ENCODE assay signal across 11 cellular contexts in genomic region chrX:31279359-31279758, GRCh38.
DNase-seq lines count a peak whose midpoint lies in the region; ATAC-seq, FAIRE-seq and TF ChIP-seq lines count a peak whose summit lies in the region.
"Had no signal": no experiment of that assay in that cellular context is flagged by ENCODE, and none has a peak within 500 bp of the region (broad histone marks: within the 10 kb centered on the region; RNA-seq: fewer than 3 reads in every experiment).

No MANE protein-coding gene starts in this region.

- no peak overlapping the region for H3K4me3 ChIP-seq in DND-41 (ENCODE audit: low read depth in 1 of 2, low read length in 2 of 2)
- no peak overlapping the region for H3K4me3 ChIP-seq in bronchial epithelial cell (ENCODE audit: low read depth, low read length)
- H3K4me3 ChIP-seq: pancreas had no signal

- H3K9me3 Mint-ChIP-seq in activated CD4-positive, alpha-beta T cell treated with anti-CD3 and anti-CD28 coated beads, Interleukin-2, amount 10 ng/mL, durations not matched to agents 24 days and 14 days, result no peaks in the 10 kb centered on the region

- in situ Hi-C loops in KBM-7 (cut with MboI; ENCODE audit: low pct_unique_long_range_greater_than_20kb, low sequenced_read_pairs), result loop anchor here (25.0 kb wide), 1 partner anchor 242 kb away; no protein-coding TSS in a partner anchor

- no peaks in the 10 kb centered on the region for H3K4me1 Mint-ChIP-seq in activated CD4-positive, alpha-beta T cell treated with anti-CD3 and anti-CD28 coated beads, Interleukin-2, amount 10 ng/mL, durations not matched to agents 24 days and 14 days

- H4K20me1 ChIP-seq in DND-41 (ENCODE audit: insufficient read depth, low read length), result no peaks in the 10 kb centered on the region

- no peaks in the 10 kb centered on the region for H3K36me3 ChIP-seq in DND-41 (ENCODE audit: insufficient read depth, low read length)
- no peaks in the 10 kb centered on the region for H3K36me3 ChIP-seq in bronchial epithelial cell (ENCODE audit: control insufficient read depth, insufficient read depth, low read length)
- H3K36me3 ChIP-seq: pancreas had no signal

- no peak overlapping the region for H2AFZ ChIP-seq in DND-41 (ENCODE audit: low read depth, low read length)

- no peak for ATAC-seq in DND-41 (ENCODE audit: insufficient read depth, low read depth)
- ATAC-seq: pancreas had no signal

- intact Hi-C loops in activated CD4-positive, alpha-beta T cell treated with anti-CD3 and anti-CD28 coated beads, Interleukin-2, amount 10 ng/mL, durations not matched to agents 24 days and 14 days (cut with micrococcal nuclease), result no loop called here

- no peak overlapping the region for H3K27ac ChIP-seq in DND-41 (ENCODE audit: low read length)
- H3K27ac ChIP-seq: pancreas had no signal

- no peak for DNase-seq in DND-41
- DNase-seq in KBM-7, result peak; percentile 21
- peak; percentile 90 for DNase-seq in bronchial epithelial cell (ENCODE audit: low read depth)
- peak; percentile 73 for DNase-seq in myocyte (ENCODE audit: low read depth)
- no peak for DNase-seq in DMS 273 treated with DMSO at 0.1 percent for 48 hours (lab: John Stamatoyannopoulos, UW)
- no peak for DNase-seq in activated CD4-positive, alpha-beta T cell treated with anti-CD3 and anti-CD28 coated beads, Interleukin-2, amount 10 ng/mL, durations not matched to agents 24 days and 14 days
- no peak for DNase-seq in stimulated activated CD4-positive, alpha-beta T cell treated with anti-CD3 and anti-CD28 coated beads, Interleukin-2, amount 100 ng/mL, for 24 hours
- DNase-seq in COLO668 (lab: John Stamatoyannopoulos, UW; ENCODE audit: unreplicated experiment), result no peak
- DNase-seq: GF-D8, NCI-H345, pancreas had no signal

- peak; percentile 12 for TF ChIP-seq CTCF in DND-41 (IDR thresholded peaks at IDR 0.05; ENCODE audit: borderline replicate concordance, extremely low read depth, low read length, poor library complexity, severe bottlenecking)
- peak; percentile 58 for TF ChIP-seq CTCF in bronchial epithelial cell (IDR thresholded peaks at IDR 0.05; ENCODE audit: insufficient read depth, low read length, severe bottlenecking)

- no peaks in the 10 kb centered on the region for H3K4me1 ChIP-seq in DND-41 (ENCODE audit: insufficient read depth, low read length)

- no peak overlapping the region for H3K4me2 ChIP-seq in DND-41 (ENCODE audit: insufficient read depth, low read length)

- FAIRE-seq in bronchial epithelial cell (lab: Jason Lieb, UNC), result peak; percentile 94
- FAIRE-seq: pancreas had no signal

- no peak overlapping the region for H3K9ac ChIP-seq in DND-41 (ENCODE audit: low read depth, low read length)

- no peaks in the 10 kb centered on the region for H3K27me3 Mint-ChIP-seq in activated CD4-positive, alpha-beta T cell treated with anti-CD3 and anti-CD28 coated beads, Interleukin-2, amount 10 ng/mL, durations not matched to agents 24 days and 14 days

- no peaks in the 10 kb centered on the region for H3K36me3 Mint-ChIP-seq in activated CD4-positive, alpha-beta T cell treated with anti-CD3 and anti-CD28 coated beads, Interleukin-2, amount 10 ng/mL, durations not matched to agents 24 days and 14 days (ENCODE audit: low read depth)

- H3K9me3 ChIP-seq in DND-41 (ENCODE audit: insufficient read depth, low read length, severe bottlenecking), result no peaks in the 10 kb centered on the region
- H3K9me3 ChIP-seq: pancreas had no signal

- H3K27ac Mint-ChIP-seq in activated CD4-positive, alpha-beta T cell treated with anti-CD3 and anti-CD28 coated beads, Interleukin-2, amount 10 ng/mL, durations not matched to agents 24 days and 14 days, result no peak overlapping the region

- H3K27me3 ChIP-seq in DND-41 (ENCODE audit: insufficient read depth, low read length, poor library complexity) (no peaks in the 10 kb centered on the region), bronchial epithelial cell (ENCODE audit: control insufficient read depth, insufficient read depth, low read length) (no peaks in the 10 kb centered on the region)

- no peaks in the 10 kb centered on the region for H3K79me2 ChIP-seq in DND-41 (ENCODE audit: insufficient read depth, low read length)

- no peak overlapping the region for H3K4me3 Mint-ChIP-seq in activated CD4-positive, alpha-beta T cell treated with anti-CD3 and anti-CD28 coated beads, Interleukin-2, amount 10 ng/mL, durations not matched to agents 24 days and 14 days

Comparison
In these comparisons a context has a peak if more than half of its experiments do, and no peak if none do; other contexts are left out.
1. DNase-seq: peak in KBM-7 (single experiment), bronchial epithelial cell (single experiment) and myocyte (single experiment); none in DND-41 (single experiment), DMS 273 treated with DMSO at 0.1 percent for 48 hours (single experiment), activated CD4-positive, alpha-beta T cell treated with anti-CD3 and anti-CD28 coated beads, Interleukin-2, amount 10 ng/mL, durations not matched to agents 24 days and 14 days (single experiment), stimulated activated CD4-positive, alpha-beta T cell treated with anti-CD3 and anti-CD28 coated beads, Interleukin-2, amount 100 ng/mL, for 24 hours (0 of 2) and COLO668 (single experiment).